21 cellular contexts compared by ENCODE assay signal in the genomic region with DNA sequence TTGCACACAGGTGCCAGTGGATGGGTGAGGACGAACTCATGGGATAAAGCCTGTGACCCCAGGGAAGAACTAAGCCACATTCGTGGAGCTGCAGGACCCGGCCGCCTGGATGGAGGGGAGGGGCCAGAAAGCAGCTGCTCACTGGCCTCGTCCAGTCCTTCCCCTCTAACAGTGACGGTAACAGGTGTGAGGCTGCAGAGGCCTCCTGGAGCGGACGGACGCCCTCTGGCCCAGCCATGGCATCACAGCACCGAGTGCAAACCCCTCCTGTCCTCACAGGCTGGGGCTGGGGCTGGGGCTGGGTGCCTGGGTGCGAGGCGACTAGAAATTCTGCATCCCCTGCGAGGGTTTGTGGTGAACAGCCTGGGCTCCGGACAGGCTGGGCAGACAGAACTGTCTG. TPM values are rescaled to one million over a fixed set of nuclear protein-coding genes. Genes with fewer than 3 reads are reported as not detected.
"Had no signal": no experiment of that assay in that cellular context is flagged by ENCODE, and none has a peak within 500 bp of the region (broad histone marks: within the 10 kb centered on the region; RNA-seq: fewer than 3 reads in every experiment).

No MANE protein-coding gene starts in this region.

- H3K4me3 Mint-ChIP-seq: activated B cell treated with CpG ODN at 0.5 μM for 24 hours; activated naive CD8-positive, alpha-beta T cell treated with anti-CD3 and anti-CD28 coated beads for 36 hours; T-helper 1 cell treated with Interleukin-12 subunit alpha and Interleukin-12 subunit beta and Interleukin-4 antibody, amounts not matched to agents 30 μg/mL and 1 μg/mL, for 36 hours had no signal

- H3K9me3 Mint-ChIP-seq: activated B cell treated with CpG ODN at 0.5 μM for 24 hours; activated naive CD8-positive, alpha-beta T cell treated with anti-CD3 and anti-CD28 coated beads for 36 hours; T-helper 1 cell treated with Interleukin-12 subunit alpha and Interleukin-12 subunit beta and Interleukin-4 antibody, amounts not matched to agents 30 μg/mL and 1 μg/mL, for 36 hours had no signal

- ATAC-seq: left lobe of liver, pancreas had no signal

- H3K9me3 ChIP-seq: breast epithelium, esophagus squamous epithelium, pancreas, tibial nerve, vagina had no signal

- H3K27ac Mint-ChIP-seq: activated B cell treated with CpG ODN at 0.5 μM for 24 hours; T-helper 1 cell treated with Interleukin-12 subunit alpha and Interleukin-12 subunit beta and Interleukin-4 antibody, amounts not matched to agents 30 μg/mL and 1 μg/mL, for 36 hours had no signal

- H3K27me3 ChIP-seq: breast epithelium, dorsolateral prefrontal cortex, esophagus squamous epithelium, pancreas, tibial nerve, vagina had no signal

- H3K27ac ChIP-seq: breast epithelium, dorsolateral prefrontal cortex, esophagus squamous epithelium, pancreas, skin epidermis, tibial nerve, vagina had no signal

- H3K27me3 Mint-ChIP-seq: activated naive CD8-positive, alpha-beta T cell treated with anti-CD3 and anti-CD28 coated beads for 36 hours had no signal

- H3K4me1 ChIP-seq: pancreas had no signal

- H3K36me3 ChIP-seq: breast epithelium, pancreas, vagina had no signal

- FAIRE-seq: endometrium, pancreas, TTC549 had no signal

- DNase-seq: activated B cell treated with CpG ODN at 0.5 μM for 24 hours; activated CD4-positive, alpha-beta T cell treated with anti-CD3 and anti-CD28 coated beads, Interleukin-2, amount 50 U/mL, for 1 hour; activated naive CD8-positive, alpha-beta T cell treated with anti-CD3 and anti-CD28 coated beads for 36 hours; activated T-cell treated with anti-CD3 and anti-CD28 coated beads, Interleukin-2, amount 50 U/mL, for 1 hour; aorta; dorsolateral prefrontal cortex; esophagus squamous epithelium; foreskin fibroblast; head of caudate nucleus; mammary epithelial cell; retina had no signal

- H3K4me3 ChIP-seq: breast epithelium, dorsolateral prefrontal cortex, esophagus squamous epithelium, pancreas, skin epidermis, tibial nerve, vagina had no signal

RNA-seq across cellular contexts. Expression of a gene that starts 43.7 kb away (rescaled TPM):
- total RNA-seq: activated B cell treated with CpG ODN at 0.5 μM for 24 hours; activated naive CD8-positive, alpha-beta T cell treated with anti-CD3 and anti-CD28 coated beads for 36 hours; aorta; breast epithelium; dorsolateral prefrontal cortex; left lobe of liver; mammary epithelial cell; pancreas; tibial nerve; vagina had no signal
- polyA plus RNA-seq: aorta, mammary epithelial cell, neural cell, pancreas had no signal
